Comparison of ENCODE assay signal across 4 cellular contexts in the genomic region with DNA sequence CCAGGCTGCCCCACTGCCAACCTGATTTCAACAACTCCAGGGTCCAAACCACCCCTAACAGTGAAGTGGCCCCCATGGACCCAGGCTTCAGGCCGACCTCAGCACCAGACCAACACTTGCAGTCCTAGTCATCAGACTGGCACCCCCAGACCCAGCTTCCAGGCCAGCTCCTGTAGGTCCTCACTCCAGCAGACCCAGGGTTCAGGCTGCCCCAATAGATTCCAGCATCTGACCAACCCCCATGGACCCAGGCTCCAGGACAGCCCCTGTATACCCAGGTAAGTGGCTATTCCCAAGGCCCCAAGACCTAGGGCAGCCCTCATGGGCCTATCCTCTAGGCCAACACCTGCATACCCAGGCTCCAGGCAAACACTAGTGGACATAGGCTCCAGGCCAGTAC.
"Had no signal": no experiment of that assay in that cellular context is flagged by ENCODE, and none has a peak within 500 bp of the region (broad histone marks: within the 10 kb centered on the region; RNA-seq: fewer than 3 reads in every experiment).

No MANE protein-coding gene starts in this region.

- DNase-seq: H9, HCEC 1CT had no signal

- H3K27ac Mint-ChIP-seq: GM23338, H9, IgD-negative memory B cell had no signal

- H3K4me3 ChIP-seq: GM23338 had no signal

- H3K36me3 Mint-ChIP-seq: IgD-negative memory B cell had no signal

- H3K4me2 ChIP-seq: GM23338 had no signal

- ATAC-seq: GM23338 had no signal

- H3K4me1 Mint-ChIP-seq: GM23338, H9, IgD-negative memory B cell had no signal

- H2AFZ ChIP-seq: GM23338 had no signal

- H3K4me3 Mint-ChIP-seq: GM23338, H9, IgD-negative memory B cell had no signal
